In genomic region chr11:93921695-93922468, GRCh38 we compare ENCODE assay signal across 8 cellular contexts.
DNase-seq lines count a peak whose midpoint lies in the region; TF ChIP-seq lines count a peak whose summit lies in the region.

No MANE protein-coding gene starts in this region.

- no peaks in the 10 kb centered on the region for H3K36me3 ChIP-seq in H7 (replicated peaks; ENCODE audit: control insufficient read depth, insufficient read depth, low read length)
- no peaks in the 10 kb centered on the region for H3K36me3 ChIP-seq in esophagus muscularis mucosa

- no peaks in the 10 kb centered on the region for H3K4me1 Mint-ChIP-seq in activated naive CD4-positive, alpha-beta T cell treated with anti-CD3 and anti-CD28 coated beads, Interleukin-2, amount 10 ng/mL, durations not matched to agents 7 days and 5 days

- H3K9me3 ChIP-seq in esophagus muscularis mucosa, result no peaks in the 10 kb centered on the region

- H3K4me3 ChIP-seq in H7 (ENCODE audit: insufficient read depth, low read depth, low read length) (no peak overlapping the region), esophagus muscularis mucosa (no peak overlapping the region)

- no peak overlapping the region for H3K4me3 Mint-ChIP-seq in activated naive CD4-positive, alpha-beta T cell treated with anti-CD3 and anti-CD28 coated beads, Interleukin-2, amount 10 ng/mL, durations not matched to agents 7 days and 5 days

- H3K27ac ChIP-seq in esophagus muscularis mucosa (replicated peaks in 1 of 4), result no peak overlapping the region

- peaks cover 4% of the 10 kb centered on the region for H3K27me3 Mint-ChIP-seq in activated naive CD4-positive, alpha-beta T cell treated with anti-CD3 and anti-CD28 coated beads, Interleukin-2, amount 10 ng/mL, durations not matched to agents 7 days and 5 days

- H3K27me3 ChIP-seq in H7 (ENCODE audit: control insufficient read depth, insufficient read depth, low read length) (no peaks in the 10 kb centered on the region), esophagus muscularis mucosa (peaks cover 0 to 14% (median 0%) of the 10 kb centered on the region in 4 donors)

- 37% methylated on average over 7 of the region's 7 CpGs for WGBS in esophagus muscularis mucosa

- peak; percentile 9 to 49 (median 23) for TF ChIP-seq CTCF in esophagus muscularis mucosa (IDR thresholded peaks at IDR 0.05)

- no peak for TF ChIP-seq EP300 in esophagus muscularis mucosa (IDR thresholded peaks at IDR 0.05)

- no peaks in the 10 kb centered on the region for H3K9me3 Mint-ChIP-seq in activated naive CD4-positive, alpha-beta T cell treated with anti-CD3 and anti-CD28 coated beads, Interleukin-2, amount 10 ng/mL, durations not matched to agents 7 days and 5 days

- no peak overlapping the region for H3K27ac Mint-ChIP-seq in activated naive CD4-positive, alpha-beta T cell treated with anti-CD3 and anti-CD28 coated beads, Interleukin-2, amount 10 ng/mL, durations not matched to agents 7 days and 5 days

- no peak for TF ChIP-seq POLR2A in esophagus muscularis mucosa (IDR thresholded peaks at IDR 0.05; ENCODE audit: low read depth)

- peak; percentile 40 for DNase-seq in activated naive CD4-positive, alpha-beta T cell treated with anti-CD3 and anti-CD28 coated beads, Interleukin-2, amount 10 ng/mL, durations not matched to agents 7 days and 5 days
- no peak for DNase-seq in activated naive CD4-positive, alpha-beta T cell treated with anti-CD3 and anti-CD28 coated beads, Interleukin-2, amount 50 U/mL, for 16 hours
- peak; percentile 68 for DNase-seq in H7
- peak; percentile 19 for DNase-seq in MV-4-11 (lab: John Stamatoyannopoulos, UW)
- peak; percentile 77 for DNase-seq in SK-N-DZ (ENCODE audit: low spot score)
- peak; percentile 64 for DNase-seq in esophagus muscularis mucosa (ENCODE audit: extremely low spot score)
- DNase-seq in pulmonary artery endothelial cell (ENCODE audit: low read depth, low spot score), result peak; percentile 22
- DNase-seq in cerebellum (ENCODE audit: low spot score), result no peak

- intact Hi-C loops in esophagus muscularis mucosa (cut with DNase I), result no loop called here

- H3K4me1 ChIP-seq in esophagus muscularis mucosa, result no peaks in the 10 kb centered on the region

- no peaks in the 10 kb centered on the region for H3K36me3 Mint-ChIP-seq in activated naive CD4-positive, alpha-beta T cell treated with anti-CD3 and anti-CD28 coated beads, Interleukin-2, amount 10 ng/mL, durations not matched to agents 7 days and 5 days

- CTCF ChIA-PET in activated naive CD4-positive, alpha-beta T cell treated with anti-CD3 and anti-CD28 coated beads, Interleukin-2, amount 10 ng/mL, durations not matched to agents 7 days and 5 days (lab: Charles Lee), result interaction anchor here (0.8 to 2.0 kb wide), 6 partner anchors 9 to 580 kb away, joined by 3 to 7 read pairs (median 4); no protein-coding TSS in a partner anchor

Comparison
In these comparisons a context has a peak if more than half of its experiments do, and no peak if none do; other contexts are left out.
1. DNase-seq: peak in activated naive CD4-positive, alpha-beta T cell treated with anti-CD3 and anti-CD28 coated beads, Interleukin-2, amount 10 ng/mL, durations not matched to agents 7 days and 5 days (single experiment), H7 (single experiment), MV-4-11 (single experiment), SK-N-DZ (single experiment), esophagus muscularis mucosa (single experiment) and pulmonary artery endothelial cell (single experiment); none in activated naive CD4-positive, alpha-beta T cell treated with anti-CD3 and anti-CD28 coated beads, Interleukin-2, amount 50 U/mL, for 16 hours (single experiment) and cerebellum (single experiment).